In the genomic region with DNA sequence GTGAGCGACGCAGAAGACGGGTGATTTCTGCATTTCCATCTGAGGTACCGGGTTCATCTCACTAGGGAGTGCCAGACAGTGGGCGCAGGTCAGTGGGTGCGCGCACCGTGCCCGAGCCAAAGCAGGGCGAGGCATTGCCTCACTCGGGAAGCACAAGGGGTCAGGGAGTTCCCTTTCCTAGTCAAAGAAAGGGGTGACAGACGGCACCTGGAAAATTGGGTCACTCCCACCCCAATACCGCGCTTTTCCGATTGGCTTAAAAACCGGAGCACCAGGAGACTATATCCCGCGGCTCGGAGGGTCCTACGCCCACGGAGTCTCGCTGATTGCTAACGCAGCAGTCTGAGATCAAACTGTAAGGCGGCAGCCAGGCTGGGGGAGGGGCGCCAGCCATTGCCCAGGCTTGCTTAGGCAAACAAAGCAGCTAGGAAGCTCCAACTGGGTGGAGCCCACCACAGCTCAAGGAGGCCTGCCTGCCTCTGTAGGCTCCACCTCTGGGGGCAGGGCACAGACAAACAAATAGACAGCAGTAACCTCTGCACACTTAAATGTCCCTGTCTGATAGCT, we compare ENCODE assay signal across 8 cellular contexts. TPM values are rescaled to one million over a fixed set of nuclear protein-coding genes. Genes with fewer than 3 reads are reported as not detected.
DNase-seq lines count a peak whose midpoint lies in the region; ATAC-seq and TF ChIP-seq lines count a peak whose summit lies in the region.
"Not testable (repeated sequence)": the region's sequence is repeated elsewhere in the genome, so short reads cannot be mapped to it uniquely, and the experiment has no call there.

No MANE protein-coding gene starts in this region.

- not testable (repeated sequence) for TF ChIP-seq CTCF in foreskin keratinocyte (conservative IDR thresholded peaks at IDR 0.05)

- not testable (repeated sequence) for H3K9me3 ChIP-seq in muscle layer of duodenum (ENCODE audit: control insufficient read depth in 1 of 2, low read length in 2 of 2)

- H3K27me3 ChIP-seq in ACC112 (ENCODE audit: insufficient read depth, low read length); foreskin keratinocyte; muscle layer of duodenum (ENCODE audit: low read depth, low read length): not testable (repeated sequence)

- not testable (repeated sequence) for H3K4me1 ChIP-seq in ACC112 (ENCODE audit: control insufficient read depth, insufficient read depth, low read length, unreplicated experiment); foreskin keratinocyte; muscle layer of duodenum (ENCODE audit: control insufficient read depth in 1 of 2, insufficient read depth in 2 of 2, low read length in 2 of 2)

- DNase-seq in HCEC 1CT (peak; percentile 24), NCI-H510A (lab: John Stamatoyannopoulos, UW) (peak; percentile 25), amniotic epithelial cell (ENCODE audit: low read depth) (peak; percentile 74), foreskin keratinocyte (peak; percentile 64 to 79)
- peak; percentile 28 for DNase-seq in activated CD4-positive, CD25-positive, alpha-beta regulatory T cell treated with anti-CD3 and anti-CD28 coated beads, Interleukin-2, amount 50 U/mL, for 16 hours (ENCODE audit: low read depth, low spot score)
- DNase-seq in stimulated activated CD4-positive, alpha-beta T cell treated with anti-CD3 and anti-CD28 coated beads, Interleukin-4, amount 100 ng/mL, for 1 hour = peak; percentile 70

- peak overlapping the region; percentile 30 for H2AFZ ChIP-seq in ACC112 (ENCODE audit: low read length, unreplicated experiment)

- not testable (repeated sequence) for H3K79me2 ChIP-seq in ACC112 (ENCODE audit: control insufficient read depth, insufficient read depth, low read length, unreplicated experiment)

- not testable (repeated sequence) for H3K27ac ChIP-seq in ACC112 (ENCODE audit: low read depth, low read length); muscle layer of duodenum (ENCODE audit: low read length)
- H3K27ac ChIP-seq in foreskin keratinocyte = peak overlapping the region; percentile 92

- not testable (repeated sequence) for H3K36me3 ChIP-seq in ACC112 (ENCODE audit: insufficient read depth, low read length); muscle layer of duodenum (ENCODE audit: control insufficient read depth in 1 of 2, insufficient read depth in 2 of 2, low read length in 2 of 2)

- H3K4me3 ChIP-seq in ACC112 (ENCODE audit: low read depth, low read length) (peak overlapping the region; percentile 71), muscle layer of duodenum (ENCODE audit: low read depth in 1 of 2, low read length in 2 of 2) (peak overlapping the region; percentile 52 to 61)

- ATAC-seq in foreskin keratinocyte = peak; percentile 94

RNA-seq across cellular contexts. Expression of gene NSUN6, which starts 23.9 kb away (rescaled TPM):
- 7.7 and 7.8 TPM in 2 replicates for total RNA-seq in foreskin keratinocyte
- 3.1 and 3.4 TPM in 2 replicates for polyA plus RNA-seq in foreskin keratinocyte

RNA-seq across cellular contexts. Expression of gene ARL5B, which starts 31.7 kb away (rescaled TPM):
- 14.5 and 15.8 TPM in 2 replicates for total RNA-seq in foreskin keratinocyte
- 3.0 and 3.8 TPM in 2 replicates for polyA plus RNA-seq in foreskin keratinocyte

Comparison
In these comparisons a context has a peak if more than half of its experiments do, and no peak if none do; other contexts are left out.
1. DNase-seq: peak in every context shown above with its lines; median percentile 74 in amniotic epithelial cell; 72 in foreskin keratinocyte; 70 in stimulated activated CD4-positive, alpha-beta T cell treated with anti-CD3 and anti-CD28 coated beads, Interleukin-4, amount 100 ng/mL, for 1 hour; 28 in activated CD4-positive, CD25-positive, alpha-beta regulatory T cell treated with anti-CD3 and anti-CD28 coated beads, Interleukin-2, amount 50 U/mL, for 16 hours; 25 in NCI-H510A; 24 in HCEC 1CT.